Comparison of ENCODE assay signal across 9 cellular contexts in the genomic region with DNA sequence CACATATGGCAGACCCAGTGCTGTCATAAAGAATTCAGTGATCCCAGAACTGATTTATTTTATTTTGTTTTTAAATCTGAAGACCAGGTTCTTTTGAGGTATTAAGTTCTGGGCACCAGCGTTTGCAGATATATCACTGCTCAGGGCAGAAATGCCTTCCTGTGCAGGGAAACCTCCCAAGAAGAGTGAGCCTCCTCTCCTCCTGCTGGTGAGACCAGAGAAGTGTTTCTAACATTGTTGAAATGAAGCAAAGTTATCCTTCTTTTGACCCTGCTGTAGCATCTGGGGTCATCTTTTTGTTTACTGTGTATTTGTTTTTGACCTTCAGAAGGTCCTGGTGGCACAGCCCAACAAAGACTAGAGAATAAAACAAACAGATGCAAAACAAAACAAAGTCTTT.
DNase-seq lines count a peak whose midpoint lies in the region; ATAC-seq and TF ChIP-seq lines count a peak whose summit lies in the region.
"Had no signal": no experiment of that assay in that cellular context is flagged by ENCODE, and none has a peak within 500 bp of the region (broad histone marks: within the 10 kb centered on the region; RNA-seq: fewer than 3 reads in every experiment).

No MANE protein-coding gene starts in this region.

- DNase-seq in MM.1S (peak; percentile 16), epithelial cell of esophagus (ENCODE audit: low read depth) (peak; percentile 36), osteocyte (ENCODE audit: extremely low spot score, unreplicated experiment) (no peak), NCI-H1105 (lab: John Stamatoyannopoulos, UW) (no peak)
- no peak for DNase-seq in T-helper 2 cell treated with Interferon-gamma antibody and Interleukin-4, amounts not matched to agents 5 μg/mL and 100 μg/mL, for 36 hours (ENCODE audit: low spot score)

- H4K20me1 ChIP-seq in MM.1S (ENCODE audit: insufficient read depth, low read length) = no peaks in the 10 kb centered on the region

- no peak overlapping the region for H3K4me3 Mint-ChIP-seq in osteocyte (ENCODE audit: unreplicated experiment)
- no peak overlapping the region for H3K4me3 Mint-ChIP-seq in T-helper 2 cell treated with Interferon-gamma antibody and Interleukin-4, amounts not matched to agents 5 μg/mL and 100 μg/mL, for 36 hours

- H3K27ac Mint-ChIP-seq in osteocyte (ENCODE audit: unreplicated experiment) = no peak overlapping the region
- no peak overlapping the region for H3K27ac Mint-ChIP-seq in T-helper 2 cell treated with Interferon-gamma antibody and Interleukin-4, amounts not matched to agents 5 μg/mL and 100 μg/mL, for 36 hours

- H3K27ac ChIP-seq in MM.1S (ENCODE audit: low read length) = no peak overlapping the region
- H3K27ac ChIP-seq: upper lobe of left lung had no signal

- no peaks in the 10 kb centered on the region for H3K79me2 ChIP-seq in MM.1S (ENCODE audit: low read length)

- no peaks in the 10 kb centered on the region for H3F3A ChIP-seq in MM.1S (ENCODE audit: insufficient read depth, low read length)

- H3K27me3 ChIP-seq in MM.1S (replicated peaks; ENCODE audit: insufficient read depth, low read length) = no peaks in the 10 kb centered on the region
- H3K27me3 ChIP-seq: upper lobe of left lung had no signal

- no peaks in the 10 kb centered on the region for H3K4me1 ChIP-seq in MM.1S (ENCODE audit: low read length)
- H3K4me1 ChIP-seq: upper lobe of left lung had no signal

- no peaks in the 10 kb centered on the region for H3K9me2 ChIP-seq in MM.1S (replicated peaks; ENCODE audit: insufficient read depth, low read length)

- no peaks in the 10 kb centered on the region for H3K4me1 Mint-ChIP-seq in osteocyte (ENCODE audit: unreplicated experiment)
- H3K4me1 Mint-ChIP-seq in T-helper 2 cell treated with Interferon-gamma antibody and Interleukin-4, amounts not matched to agents 5 μg/mL and 100 μg/mL, for 36 hours (ENCODE audit: low read depth) = no peaks in the 10 kb centered on the region

- H3K9me3 Mint-ChIP-seq in osteocyte (ENCODE audit: unreplicated experiment) = peaks cover 6% of the 10 kb centered on the region
- H3K9me3 Mint-ChIP-seq in T-helper 2 cell treated with Interferon-gamma antibody and Interleukin-4, amounts not matched to agents 5 μg/mL and 100 μg/mL, for 36 hours = peaks cover 2% of the 10 kb centered on the region

- no peak overlapping the region for H2AFZ ChIP-seq in MM.1S (ENCODE audit: low read length)

- no peak overlapping the region for H3K4me3 ChIP-seq in MM.1S (ENCODE audit: low read length)
- no peak overlapping the region for H3K4me3 ChIP-seq in epithelial cell of esophagus (ENCODE audit: low read length)
- H3K4me3 ChIP-seq: upper lobe of left lung had no signal

- H3K36me3 Mint-ChIP-seq in osteocyte (ENCODE audit: unreplicated experiment) = peaks cover 2% of the 10 kb centered on the region
- no peaks in the 10 kb centered on the region for H3K36me3 Mint-ChIP-seq in T-helper 2 cell treated with Interferon-gamma antibody and Interleukin-4, amounts not matched to agents 5 μg/mL and 100 μg/mL, for 36 hours (ENCODE audit: low read depth)

- TF ChIP-seq CTCF in MM.1S (IDR thresholded peaks at IDR 0.05; ENCODE audit: low read length) (peak; percentile 41), epithelial cell of esophagus (IDR thresholded peaks at IDR 0.05; ENCODE audit: insufficient read depth, low read depth, low read length, missing control alignments) (peak; percentile 53), osteocyte (IDR thresholded peaks at IDR 0.05) (peak; percentile 58)

- no peak overlapping the region for H3K4me2 ChIP-seq in MM.1S (ENCODE audit: low read depth, low read length)

- H3K36me3 ChIP-seq in MM.1S (replicated peaks; ENCODE audit: insufficient read depth, low read length) = no peaks in the 10 kb centered on the region
- H3K36me3 ChIP-seq: upper lobe of left lung had no signal

- no peaks in the 10 kb centered on the region for H3K9me3 ChIP-seq in MM.1S (replicated peaks; ENCODE audit: insufficient read depth, low read length)
- H3K9me3 ChIP-seq: upper lobe of left lung had no signal

- no peak overlapping the region for H3K9ac ChIP-seq in MM.1S (ENCODE audit: low read length)

- H3K27me3 Mint-ChIP-seq in osteocyte (ENCODE audit: unreplicated experiment) = peaks cover 21% of the 10 kb centered on the region
- H3K27me3 Mint-ChIP-seq in T-helper 2 cell treated with Interferon-gamma antibody and Interleukin-4, amounts not matched to agents 5 μg/mL and 100 μg/mL, for 36 hours (ENCODE audit: low read depth) = peaks cover 12% of the 10 kb centered on the region

- ATAC-seq in GM18867 (IDR thresholded peaks at IDR 0.05; ENCODE audit: unreplicated experiment) (peak; percentile 65), HG02981 (IDR thresholded peaks at IDR 0.05; ENCODE audit: unreplicated experiment) (no peak), HG03520 (IDR thresholded peaks at IDR 0.05; ENCODE audit: unreplicated experiment) (no peak)

Comparison
In these comparisons a context has a peak if more than half of its experiments do, and no peak if none do; other contexts are left out.
1. DNase-seq: peak in MM.1S (single experiment) and epithelial cell of esophagus (single experiment); none in osteocyte (single experiment), NCI-H1105 (single experiment) and T-helper 2 cell treated with Interferon-gamma antibody and Interleukin-4, amounts not matched to agents 5 μg/mL and 100 μg/mL, for 36 hours (single experiment).
2. Peak in every context shown above with its lines, with median percentiles within 50 percentile points of each other: CTCF ChIP-seq.